ENCODE assay signal across 1 cellular context in the genomic region with DNA sequence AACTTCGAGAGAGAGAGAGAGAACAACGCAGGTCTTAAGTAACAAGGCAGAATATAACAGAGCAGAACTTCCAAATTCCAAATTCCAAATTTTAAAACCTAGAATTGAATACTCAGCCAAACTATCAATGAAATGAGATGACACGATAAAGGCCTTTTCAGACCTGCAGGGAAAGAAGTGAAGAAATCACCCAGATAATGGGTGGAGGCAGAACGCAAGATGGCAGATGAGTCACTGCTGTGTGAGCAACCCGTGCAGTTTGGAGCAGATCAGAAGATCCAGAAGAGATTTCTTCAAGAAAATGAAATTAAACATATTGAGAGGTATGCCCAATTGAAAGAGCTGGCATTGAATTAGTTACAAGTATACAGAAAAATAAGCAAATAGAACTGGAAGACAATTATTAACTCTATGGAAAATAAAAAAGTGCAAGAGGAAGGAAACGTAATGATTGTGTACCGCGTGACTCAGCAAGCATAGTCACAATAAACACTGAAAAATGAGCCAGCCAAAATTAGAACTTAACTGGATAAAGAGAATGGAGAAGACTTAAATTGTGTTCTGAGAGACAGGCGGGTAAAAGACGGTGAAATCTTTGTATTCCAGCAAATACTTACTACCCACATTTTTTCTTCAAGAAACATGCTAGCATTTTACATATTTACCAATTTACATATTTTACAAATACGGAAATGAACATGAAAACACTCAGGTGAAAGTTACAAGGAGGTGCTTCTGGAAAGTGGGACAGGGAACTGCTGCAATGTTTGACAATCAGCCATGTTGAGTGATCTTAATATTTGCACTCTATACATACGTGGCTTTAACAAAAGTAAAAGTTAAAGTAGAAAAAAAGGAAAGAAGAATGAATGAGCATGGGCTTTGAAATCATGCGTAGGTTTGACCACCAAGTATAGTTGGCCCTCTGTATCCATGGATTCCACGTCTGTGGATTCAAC.
TF ChIP-seq lines count a peak whose summit lies in the region.

No MANE protein-coding gene starts in this region.

TF ChIP-seq in IMR-90, 13 proteins besides CTCF, POLR2A, EP300 and RAD21 (continued from another document):
- TF ChIP-seq, protein P1, sequence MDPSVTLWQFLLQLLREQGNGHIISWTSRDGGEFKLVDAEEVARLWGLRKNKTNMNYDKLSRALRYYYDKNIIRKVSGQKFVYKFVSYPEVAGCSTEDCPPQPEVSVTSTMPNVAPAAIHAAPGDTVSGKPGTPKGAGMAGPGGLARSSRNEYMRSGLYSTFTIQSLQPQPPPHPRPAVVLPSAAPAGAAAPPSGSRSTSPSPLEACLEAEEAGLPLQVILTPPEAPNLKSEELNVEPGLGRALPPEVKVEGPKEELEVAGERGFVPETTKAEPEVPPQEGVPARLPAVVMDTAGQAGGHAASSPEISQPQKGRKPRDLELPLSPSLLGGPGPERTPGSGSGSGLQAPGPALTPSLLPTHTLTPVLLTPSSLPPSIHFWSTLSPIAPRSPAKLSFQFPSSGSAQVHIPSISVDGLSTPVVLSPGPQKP (IDR thresholded peaks at IDR 0.05; ENCODE audit: borderline replicate concordance, low read depth, low read length), result no peak
- TF ChIP-seq CHD1 (IDR thresholded peaks at IDR 0.05; ENCODE audit: low read depth, low read length), result no peak
